23 cellular contexts compared by ENCODE assay signal in genomic region chr10:126993208-126993607, GRCh38.
DNase-seq lines count a peak whose midpoint lies in the region; ATAC-seq and TF ChIP-seq lines count a peak whose summit lies in the region.
"Had no signal": no experiment of that assay in that cellular context is flagged by ENCODE, and none has a peak within 500 bp of the region (broad histone marks: within the 10 kb centered on the region; RNA-seq: fewer than 3 reads in every experiment).

No MANE protein-coding gene starts in this region.

- intact Hi-C loops in natural killer cell (cut with micrococcal nuclease) = no loop called here
- intact Hi-C loops in upper lobe of right lung (cut with DNase I) = no loop called here

- H3K27me3 ChIP-seq in upper lobe of right lung = no peaks in the 10 kb centered on the region
- H3K27me3 ChIP-seq: BE2C, BLaER1 had no signal

- H3K27ac ChIP-seq in upper lobe of right lung = no peak overlapping the region
- H3K27ac ChIP-seq: 22Rv1, A549, BLaER1 had no signal

- H3K36me3 Mint-ChIP-seq in natural killer cell treated with Interleukin-12 subunit alpha and Interleukin-12 subunit beta and Interleukin-15 and Interleukin-18, amount 100 ng/mL, for 72 hours = no peaks in the 10 kb centered on the region
- no peaks in the 10 kb centered on the region for H3K36me3 Mint-ChIP-seq in natural killer cell
- H3K36me3 Mint-ChIP-seq: CD14-positive monocyte; CD4-positive, alpha-beta memory T cell; CD4-positive, CD25-positive, alpha-beta regulatory T cell had no signal

- H3K9me3 ChIP-seq in upper lobe of right lung = no peaks in the 10 kb centered on the region
- H3K9me3 ChIP-seq: A549, BE2C had no signal

- no peaks in the 10 kb centered on the region for H3K9me3 Mint-ChIP-seq in natural killer cell treated with Interleukin-12 subunit alpha and Interleukin-12 subunit beta and Interleukin-15 and Interleukin-18, amount 100 ng/mL, for 72 hours
- H3K9me3 Mint-ChIP-seq in natural killer cell = no peaks in the 10 kb centered on the region

- no peak for DNase-seq in natural killer cell treated with Interleukin-12 subunit alpha and Interleukin-12 subunit beta and Interleukin-15 and Interleukin-18, amount 100 ng/mL, for 72 hours (ENCODE audit: low spot score)
- DNase-seq in natural killer cell (no peak), upper lobe of right lung (no peak), GM10266 (ENCODE audit: extremely low spot score) (no peak)
- DNase-seq: BE2C; C1 segment of cervical spinal cord; CD4-positive, alpha-beta memory T cell; CD4-positive, CD25-positive, alpha-beta regulatory T cell; CD8-positive, alpha-beta memory T cell; COR-L47; DMS 273 treated with DMSO at 0.1 percent for 48 hours; DMS153; DMS53; DMS79; DND-41; EL; GDM1 had no signal

- TF ChIP-seq CTCF in natural killer cell (IDR thresholded peaks at IDR 0.05) (no peak), upper lobe of right lung (IDR thresholded peaks at IDR 0.05) (no peak), GM10266 (IDR thresholded peaks at IDR 0.05; ENCODE audit: control insufficient read depth, insufficient read depth, low read depth, missing control alignments) (no peak)

- peaks cover 4 to 7% of the 10 kb centered on the region in 2 donors for H3K27me3 Mint-ChIP-seq in natural killer cell treated with Interleukin-12 subunit alpha and Interleukin-12 subunit beta and Interleukin-15 and Interleukin-18, amount 100 ng/mL, for 72 hours
- H3K27me3 Mint-ChIP-seq in natural killer cell (ENCODE audit: low read depth in 2 of 2) = no peaks in the 10 kb centered on the region
- H3K27me3 Mint-ChIP-seq: CD4-positive, alpha-beta memory T cell; CD4-positive, CD25-positive, alpha-beta regulatory T cell; CD8-positive, alpha-beta memory T cell had no signal

- peaks cover 52% of the 10 kb centered on the region for H3K36me3 ChIP-seq in upper lobe of right lung
- H3K36me3 ChIP-seq: BE2C, BLaER1 had no signal

- no peak overlapping the region for H3K4me3 ChIP-seq in upper lobe of right lung
- H3K4me3 ChIP-seq: A549, BLaER1 had no signal

- peak; percentile 44 to 60 for ATAC-seq in natural killer cell treated with Interleukin-12 subunit alpha and Interleukin-12 subunit beta and Interleukin-15 and Interleukin-18, amount 100 ng/mL, for 72 hours
- ATAC-seq in natural killer cell = no peak
- ATAC-seq in esophagus mucosa = peak; percentile 91
- ATAC-seq in upper lobe of right lung = peak; percentile 46
- no peak for ATAC-seq in HG03025 (IDR thresholded peaks at IDR 0.05; ENCODE audit: low FRiP score, unreplicated experiment)
- ATAC-seq: A549 had no signal

- peaks cover 5% of the 10 kb centered on the region for H3K4me1 ChIP-seq in upper lobe of right lung
- H3K4me1 ChIP-seq: A549, BE2C, BLaER1 had no signal

- no peak overlapping the region for H3K4me3 Mint-ChIP-seq in natural killer cell treated with Interleukin-12 subunit alpha and Interleukin-12 subunit beta and Interleukin-15 and Interleukin-18, amount 100 ng/mL, for 72 hours
- no peak overlapping the region for H3K4me3 Mint-ChIP-seq in natural killer cell
- H3K4me3 Mint-ChIP-seq: CD14-positive monocyte; CD4-positive, alpha-beta memory T cell; CD4-positive, CD25-positive, alpha-beta regulatory T cell; CD8-positive, alpha-beta memory T cell had no signal

- no peak overlapping the region for H3K27ac Mint-ChIP-seq in natural killer cell treated with Interleukin-12 subunit alpha and Interleukin-12 subunit beta and Interleukin-15 and Interleukin-18, amount 100 ng/mL, for 72 hours
- H3K27ac Mint-ChIP-seq in natural killer cell = no peak overlapping the region
- H3K27ac Mint-ChIP-seq: CD14-positive monocyte; CD4-positive, alpha-beta memory T cell; CD8-positive, alpha-beta memory T cell had no signal

- H3K4me1 Mint-ChIP-seq in natural killer cell treated with Interleukin-12 subunit alpha and Interleukin-12 subunit beta and Interleukin-15 and Interleukin-18, amount 100 ng/mL, for 72 hours (ENCODE audit: low read depth in 2 of 2) = no peaks in the 10 kb centered on the region
- H3K4me1 Mint-ChIP-seq in natural killer cell = no peaks in the 10 kb centered on the region
- H3K4me1 Mint-ChIP-seq: CD4-positive, alpha-beta memory T cell; CD4-positive, CD25-positive, alpha-beta regulatory T cell; CD8-positive, alpha-beta memory T cell had no signal

Comparison
In these comparisons a context has a peak if more than half of its experiments do, and no peak if none do; other contexts are left out.
1. ATAC-seq: peak in natural killer cell treated with Interleukin-12 subunit alpha and Interleukin-12 subunit beta and Interleukin-15 and Interleukin-18, amount 100 ng/mL, for 72 hours (2 of 2), esophagus mucosa (single experiment) and upper lobe of right lung (single experiment); none in natural killer cell (0 of 3) and HG03025 (single experiment).